ENCODE assay signal across 8 cellular contexts in genomic region chr14:49894214-49895107, GRCh38. TPM values are rescaled to one million over a fixed set of nuclear protein-coding genes. Genes with fewer than 3 reads are reported as not detected.
DNase-seq lines count a peak whose midpoint lies in the region; ATAC-seq, FAIRE-seq and TF ChIP-seq lines count a peak whose summit lies in the region.
"Not testable (repeated sequence)": the region's sequence is repeated elsewhere in the genome, so short reads cannot be mapped to it uniquely, and the experiment has no call there.

No MANE protein-coding gene starts in this region.

- intact Hi-C loops in kidney (cut with DNase I): not testable (repeated sequence)
- intact Hi-C loops in testis (cut with DNase I; ENCODE audit: low total_unique reads): loop anchor here (10.0 kb wide), 1 partner anchor 80 kb away; no protein-coding TSS in a partner anchor

- not testable (repeated sequence) for TF ChIP-seq CTCF in HFFc6 (IDR thresholded peaks at IDR 0.05); endothelial cell (IDR thresholded peaks at IDR 0.05; ENCODE audit: unreplicated experiment); kidney (IDR thresholded peaks at IDR 0.05; ENCODE audit: borderline replicate concordance, extremely low read depth, insufficient read depth); testis (IDR thresholded peaks at IDR 0.05)

- H3K79me1 ChIP-seq in neuronal stem cell (ENCODE audit: low read depth, low read length): not testable (repeated sequence)

- not testable (repeated sequence) for H2BK15ac ChIP-seq in neuronal stem cell (ENCODE audit: low read length)

- H3K36me3 Mint-ChIP-seq in HFFc6 (ENCODE audit: low read depth) (peaks cover 44% of the 10 kb centered on the region), endothelial cell (ENCODE audit: low read depth, unreplicated experiment) (peaks cover 28% of the 10 kb centered on the region)
- peaks cover 46% of the 10 kb centered on the region for H3K36me3 Mint-ChIP-seq in activated naive CD8-positive, alpha-beta T cell treated with anti-CD3 and anti-CD28 coated beads, Interleukin-2, amount 10 ng/mL, durations not matched to agents 7 days and 5 days

- H4K8ac ChIP-seq in neuronal stem cell (ENCODE audit: low read depth, low read length): not testable (repeated sequence)

- not testable (repeated sequence) for H2BK12ac ChIP-seq in neuronal stem cell (ENCODE audit: low read length)

- not testable (repeated sequence) for FAIRE-seq in kidney (lab: Jason Lieb, UNC)

- not testable (repeated sequence) for H2AFZ ChIP-seq in neuronal stem cell (ENCODE audit: low read length)

- H3K4me3 Mint-ChIP-seq in HFFc6 (peak overlapping the region; percentile 95), endothelial cell (ENCODE audit: unreplicated experiment) (peak overlapping the region; percentile 99)
- peak overlapping the region; percentile 99 for H3K4me3 Mint-ChIP-seq in activated naive CD8-positive, alpha-beta T cell treated with anti-CD3 and anti-CD28 coated beads, Interleukin-2, amount 10 ng/mL, durations not matched to agents 7 days and 5 days

- peaks cover 44 to 64% (median 60%) of the 10 kb centered on the region in 11 experiments for H4K20me1 ChIP-seq in BLaER1 treated with 17β-estradiol and CSF1 and Interleukin-3, amounts not matched to agents 10 nM and 100 nM

- H3K4me1 ChIP-seq in BLaER1 treated with 17β-estradiol and CSF1 and Interleukin-3, amounts not matched to agents 10 nM and 100 nM: peaks cover 27 to 53% (median 41%) of the 10 kb centered on the region in 10 experiments
- peaks cover 3 to 24% of the 10 kb centered on the region in 2 donors for H3K4me1 ChIP-seq in kidney (ENCODE audit: control insufficient read depth in 1 of 2, insufficient read depth in 1 of 2, low read depth in 1 of 2, low read length in 2 of 2)
- peaks cover 0 to 17% of the 10 kb centered on the region in 2 donors for H3K4me1 ChIP-seq in neuronal stem cell (ENCODE audit: control insufficient read depth in 2 of 2, insufficient read depth in 1 of 2, low read depth in 1 of 2, low read length in 2 of 2)
- peaks cover 39% of the 10 kb centered on the region for H3K4me1 ChIP-seq in testis

- not testable (repeated sequence) for H2BK5ac ChIP-seq in neuronal stem cell (ENCODE audit: low read length)

- not testable (repeated sequence) for TF ChIP-seq POLR2A in testis (IDR thresholded peaks at IDR 0.05)

- not testable (repeated sequence) for H2BK120ac ChIP-seq in neuronal stem cell (ENCODE audit: low read depth, low read length)

- peak overlapping the region; percentile 97 to 100 (median 99) for H3K9ac ChIP-seq in BLaER1 treated with 17β-estradiol and CSF1 and Interleukin-3, amounts not matched to agents 10 nM and 100 nM
- H3K9ac ChIP-seq in SK-N-MC (ENCODE audit: insufficient read length) (peak overlapping the region; percentile 98), kidney (ENCODE audit: low read length in 2 of 2) (peak overlapping the region; percentile 96 to 99), neuronal stem cell (ENCODE audit: low read depth, low read length, poor library complexity) (peak overlapping the region; percentile 94)

- ATAC-seq in activated naive CD8-positive, alpha-beta T cell treated with anti-CD3 and anti-CD28 coated beads, Interleukin-2, amount 10 ng/mL, durations not matched to agents 7 days and 5 days (ENCODE audit: low read depth): not testable (repeated sequence)

- not testable (repeated sequence) for H3K27me3 Mint-ChIP-seq in HFFc6 (ENCODE audit: insufficient read depth); activated naive CD8-positive, alpha-beta T cell treated with anti-CD3 and anti-CD28 coated beads, Interleukin-2, amount 10 ng/mL, durations not matched to agents 7 days and 5 days
- peaks cover 14% of the 10 kb centered on the region for H3K27me3 Mint-ChIP-seq in endothelial cell (ENCODE audit: unreplicated experiment)

- POLR2A ChIA-PET in activated naive CD8-positive, alpha-beta T cell treated with anti-CD3 and anti-CD28 coated beads, Interleukin-2, amount 10 ng/mL, durations not matched to agents 7 days and 5 days (lab: Charles Lee): interaction anchor here (0.5 to 3.7 kb wide), 21 partner anchors 26 to 202 kb away, joined by 3 to 121 read pairs (median 7); no protein-coding TSS in a partner anchor

- not testable (repeated sequence) for H2AK5ac ChIP-seq in neuronal stem cell (ENCODE audit: low read depth, low read length)

- H4K91ac ChIP-seq in neuronal stem cell (ENCODE audit: low read depth, low read length, poor library complexity): not testable (repeated sequence)

- H3K14ac ChIP-seq in neuronal stem cell (ENCODE audit: low read length): not testable (repeated sequence)

- peak overlapping the region; percentile 78 to 98 (median 87) for H3K4me2 ChIP-seq in BLaER1 treated with 17β-estradiol and CSF1 and Interleukin-3, amounts not matched to agents 10 nM and 100 nM
- peak overlapping the region; percentile 69 for H3K4me2 ChIP-seq in neuronal stem cell (ENCODE audit: insufficient read depth, low read length, poor library complexity, severe bottlenecking)

- peak overlapping the region; percentile 96 to 100 (median 99) for H3K27ac ChIP-seq in BLaER1 treated with 17β-estradiol and CSF1 and Interleukin-3, amounts not matched to agents 10 nM and 100 nM
- H3K27ac ChIP-seq in SK-N-MC (0 out of 2 replicates have a peak overlapping the region, but pooled peaks have one; percentile 93), kidney (ENCODE audit: low read depth in 2 of 2, low read length in 2 of 2) (peak overlapping the region; percentile 100), testis (peak overlapping the region; percentile 98 to 99)
- H3K27ac ChIP-seq in neuronal stem cell (replicated peaks; ENCODE audit: low read length): not testable (repeated sequence)

- H3K18ac ChIP-seq in neuronal stem cell (ENCODE audit: low read length): not testable (repeated sequence)

- H3K4me3 ChIP-seq in BLaER1 treated with 17β-estradiol and CSF1 and Interleukin-3, amounts not matched to agents 10 nM and 100 nM: peak overlapping the region; percentile 79 to 99 (median 94)
- H3K4me3 ChIP-seq in SK-N-MC (peak overlapping the region; percentile 96), kidney (ENCODE audit: low read length in 2 of 2) (peak overlapping the region; percentile 81 to 95), neuronal stem cell (ENCODE audit: low read length in 2 of 2) (peak overlapping the region; percentile 89 to 99), testis (peak overlapping the region; percentile 96)

- not testable (repeated sequence) for H3K27me3 ChIP-seq in BLaER1 treated with 17β-estradiol and CSF1 and Interleukin-3, amounts not matched to agents 10 nM and 100 nM; neuronal stem cell (ENCODE audit: control insufficient read depth in 3 of 3, insufficient read depth in 3 of 3, low read depth in 1 of 3, low read length in 3 of 3); testis

- not testable (repeated sequence) for H3K23ac ChIP-seq in neuronal stem cell (ENCODE audit: low read depth, low read length, poor library complexity)

- H3K4me1 Mint-ChIP-seq in HFFc6 (ENCODE audit: low read depth) (peaks cover 41% of the 10 kb centered on the region), endothelial cell (ENCODE audit: unreplicated experiment) (peaks cover 35% of the 10 kb centered on the region)
- H3K4me1 Mint-ChIP-seq in activated naive CD8-positive, alpha-beta T cell treated with anti-CD3 and anti-CD28 coated beads, Interleukin-2, amount 10 ng/mL, durations not matched to agents 7 days and 5 days: peaks cover 29% of the 10 kb centered on the region

- not testable (repeated sequence) for H3K9me3 ChIP-seq in BLaER1 treated with 17β-estradiol and CSF1 and Interleukin-3, amounts not matched to agents 10 nM and 100 nM (replicated peaks in 1 of 11); SK-N-MC (ENCODE audit: low read depth, low read length); kidney (ENCODE audit: control insufficient read depth in 1 of 2, low read length in 2 of 2); neuronal stem cell (replicated peaks in 1 of 2; ENCODE audit: control insufficient read depth in 2 of 2, insufficient read depth in 1 of 2, low read depth in 1 of 2, low read length in 2 of 2); testis

- peaks cover 23 to 56% (median 34%) of the 10 kb centered on the region in 11 experiments; a peak in 21 of 22 replicates for H3K36me3 ChIP-seq in BLaER1 treated with 17β-estradiol and CSF1 and Interleukin-3, amounts not matched to agents 10 nM and 100 nM
- peaks cover 24% of the 10 kb centered on the region for H3K36me3 ChIP-seq in SK-N-MC (ENCODE audit: insufficient read depth, low read length)
- peaks cover 0 to 18% of the 10 kb centered on the region in 2 donors for H3K36me3 ChIP-seq in kidney (ENCODE audit: control insufficient read depth in 1 of 2, insufficient read depth in 2 of 2, low read length in 2 of 2)
- H3K36me3 ChIP-seq in neuronal stem cell (replicated peaks in 1 of 2; ENCODE audit: control insufficient read depth in 2 of 2, insufficient read depth in 2 of 2, low read length in 2 of 2): peaks cover 0 to 45% of the 10 kb centered on the region in 2 donors
- not testable (repeated sequence) for H3K36me3 ChIP-seq in testis (ENCODE audit: low read depth, missing control alignments)

- no CpG with 5 or more reads among the region's 8 CpGs for WGBS in neuronal stem cell (ENCODE audit: extremely low coverage in 2 of 2, insufficient read length in 2 of 2, insufficient replicate concordance in 1 of 2), 2 donors
- 10 to 12% methylated on average over 8 of the region's 8 CpGs for WGBS in testis, 2 donors

- H3K27ac Mint-ChIP-seq in HFFc6 (peak overlapping the region; percentile 100), endothelial cell (ENCODE audit: unreplicated experiment) (peak overlapping the region; percentile 95)
- H3K27ac Mint-ChIP-seq in activated naive CD8-positive, alpha-beta T cell treated with anti-CD3 and anti-CD28 coated beads, Interleukin-2, amount 10 ng/mL, durations not matched to agents 7 days and 5 days: peak overlapping the region; percentile 99

- DNase-seq in HFFc6; SK-N-MC (ENCODE audit: low read depth, low spot score); activated naive CD8-positive, alpha-beta T cell treated with anti-CD3 and anti-CD28 coated beads, Interleukin-2, amount 10 ng/mL, durations not matched to agents 7 days and 5 days; endothelial cell (ENCODE audit: low spot score); kidney; testis: not testable (repeated sequence)
- DNase-seq in neuronal stem cell (ENCODE audit: low spot score): peak; percentile 2

- H3K9me3 Mint-ChIP-seq in HFFc6; activated naive CD8-positive, alpha-beta T cell treated with anti-CD3 and anti-CD28 coated beads, Interleukin-2, amount 10 ng/mL, durations not matched to agents 7 days and 5 days; endothelial cell (ENCODE audit: unreplicated experiment): not testable (repeated sequence)

- not testable (repeated sequence) for H3K4ac ChIP-seq in neuronal stem cell (ENCODE audit: low read length)

RNA-seq across cellular contexts. Expression of gene ARF6, which starts 1.6 kb away (rescaled TPM):
- 100 to 1,000 TPM in 1 of 6 experiments, 10 to 100 TPM in 5; 92.2 to 111 (median 94.7) TPM for total RNA-seq in HFFc6 (2021; fragmentation: NEBNext Ultra II Directional; extraction: Animal tissue kit (Norgen Biotek cat#: 25700))
- 100 to 1,000 TPM; 162 to 169 TPM for total RNA-seq in activated naive CD8-positive, alpha-beta T cell treated with anti-CD3 and anti-CD28 coated beads, Interleukin-2, amount 10 ng/mL, durations not matched to agents 7 days and 5 days
- total RNA-seq in endothelial cell (ENCODE audit: unreplicated experiment) (55.3 TPM), kidney (87.1 TPM), testis (10 to 100 TPM; 45.2 to 51.8 TPM)
- polyA plus RNA-seq in kidney (ENCODE audit: insufficient read depth, low read depth, low replicate concordance) (38.9 TPM), testis (ENCODE audit: insufficient read depth, low read depth, low replicate concordance) (41.3 TPM)
- polyA plus RNA-seq in neuronal stem cell (2013, experiment 1 of 2): 26.5 TPM
- 27.2 TPM for polyA plus RNA-seq in neuronal stem cell (2013, experiment 2 of 2)

RNA-seq across cellular contexts. Expression of gene NEMF, which starts 41.9 kb away (rescaled TPM):
- 10 to 100 TPM; 55.5 to 69.7 (median 56.9) TPM for total RNA-seq in HFFc6 (2021; fragmentation: NEBNext Ultra II Directional; extraction: Animal tissue kit (Norgen Biotek cat#: 25700))
- total RNA-seq in activated naive CD8-positive, alpha-beta T cell treated with anti-CD3 and anti-CD28 coated beads, Interleukin-2, amount 10 ng/mL, durations not matched to agents 7 days and 5 days: 10 to 100 TPM; 90.1 to 91.1 TPM
- total RNA-seq in endothelial cell (ENCODE audit: unreplicated experiment) (55.5 TPM), kidney (79.9 TPM), testis (10 to 100 TPM; 81.3 to 98.7 TPM)
- polyA plus RNA-seq in kidney (ENCODE audit: insufficient read depth, low read depth, low replicate concordance) (26.1 TPM), testis (ENCODE audit: insufficient read depth, low read depth, low replicate concordance) (13.8 TPM)
- 62.0 TPM for polyA plus RNA-seq in neuronal stem cell (2013, experiment 1 of 2)
- 63.9 TPM for polyA plus RNA-seq in neuronal stem cell (2013, experiment 2 of 2)
